In the genomic region with DNA sequence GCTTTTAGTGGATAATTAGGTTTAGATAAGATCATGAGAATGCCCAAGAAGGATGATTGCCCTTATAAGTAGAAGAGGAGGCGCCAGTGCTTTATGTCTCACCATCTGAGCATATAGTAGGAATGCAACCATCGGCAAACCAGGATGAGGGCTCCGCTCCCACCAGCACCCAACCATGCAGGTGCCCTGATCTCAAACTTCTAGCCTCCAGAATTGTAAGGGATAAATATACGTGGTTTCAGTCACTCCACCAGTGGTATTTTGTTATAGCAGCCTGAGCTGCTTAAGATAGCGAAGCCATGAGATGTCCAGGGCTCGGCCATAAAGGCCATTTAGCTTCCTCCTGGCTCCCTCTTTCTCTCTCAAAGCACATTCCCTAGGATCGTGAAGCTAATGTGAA, we compare ENCODE assay signal across 22 cellular contexts.
DNase-seq lines count a peak whose midpoint lies in the region; ATAC-seq and TF ChIP-seq lines count a peak whose summit lies in the region.
"Had no signal": no experiment of that assay in that cellular context is flagged by ENCODE, and none has a peak within 500 bp of the region (broad histone marks: within the 10 kb centered on the region; RNA-seq: fewer than 3 reads in every experiment).

No MANE protein-coding gene starts in this region.

- H3K4me3 Mint-ChIP-seq in glutamatergic neuron (ENCODE audit: unreplicated experiment) = no peak overlapping the region
- no peak overlapping the region for H3K4me3 Mint-ChIP-seq in natural killer cell
- H3K4me3 Mint-ChIP-seq: CD14-positive monocyte; CD4-positive, alpha-beta memory T cell; CD4-positive, CD25-positive, alpha-beta regulatory T cell; CD8-positive, alpha-beta memory T cell had no signal

- DNase-seq in glutamatergic neuron (no peak), trophoblast cell (peak; percentile 78 to 91), natural killer cell (no peak)
- no peak for DNase-seq in stimulated activated CD4-positive, alpha-beta T cell treated with anti-CD3 and anti-CD28 coated beads, Interleukin-4, amount 100 ng/mL, for 4 hours
- DNase-seq: 8988T; ACHN; CD4-positive, alpha-beta memory T cell; CD4-positive, CD25-positive, alpha-beta regulatory T cell; CD8-positive, alpha-beta memory T cell; COR-L47; DMS 273 treated with DMSO at 0.1 percent for 48 hours; DMS153; DMS53; DMS79; DND-41; EL; GDM1 had no signal

- no peak overlapping the region for H2BK120ac ChIP-seq in trophoblast cell (ENCODE audit: insufficient read depth, low read length, poor library complexity)

- H2BK12ac ChIP-seq in trophoblast cell (ENCODE audit: low read length) = no peak overlapping the region

- no peak overlapping the region for H4K12ac ChIP-seq in trophoblast cell (ENCODE audit: low read depth, low read length)

- no peaks in the 10 kb centered on the region for H3K4me1 ChIP-seq in trophoblast cell (ENCODE audit: control insufficient read depth in 1 of 2, insufficient read depth in 2 of 2, low read length in 2 of 2)
- H3K4me1 ChIP-seq: BLaER1 had no signal

- no peak overlapping the region for H4K91ac ChIP-seq in trophoblast cell (ENCODE audit: low read depth, low read length)

- no peaks in the 10 kb centered on the region for H3K79me1 ChIP-seq in trophoblast cell (ENCODE audit: low read length)

- no peaks in the 10 kb centered on the region for H3K9me3 Mint-ChIP-seq in glutamatergic neuron (ENCODE audit: unreplicated experiment)
- H3K9me3 Mint-ChIP-seq in natural killer cell = peaks cover 4 to 12% of the 10 kb centered on the region in 2 donors

- WGBS in trophoblast cell (ENCODE audit: extremely low coverage, insufficient coverage, insufficient read length) = no CpG with 5 or more reads among the region's 7 CpGs

- TF ChIP-seq CTCF in glutamatergic neuron (IDR thresholded peaks at IDR 0.05; ENCODE audit: partially characterized antibody, unreplicated experiment) = no peak
- no peak for TF ChIP-seq CTCF in natural killer cell (IDR thresholded peaks at IDR 0.05)

- H3K79me2 ChIP-seq in trophoblast cell (ENCODE audit: control insufficient read depth, insufficient read depth, low read length, poor library complexity) = no peaks in the 10 kb centered on the region

- no peak overlapping the region for H4K8ac ChIP-seq in trophoblast cell (ENCODE audit: low read depth, low read length)

- intact Hi-C loops in natural killer cell (cut with micrococcal nuclease) = no loop called here

- H3K36me3 ChIP-seq in trophoblast cell (ENCODE audit: control insufficient read depth in 1 of 2, insufficient read depth in 2 of 2, low read length in 2 of 2) = no peaks in the 10 kb centered on the region
- H3K36me3 ChIP-seq: BE2C, BLaER1 had no signal

- H3K4ac ChIP-seq in trophoblast cell (ENCODE audit: low read depth, low read length) = no peak overlapping the region

- no peak for ATAC-seq in natural killer cell
- no peak for ATAC-seq in HG02840 (IDR thresholded peaks at IDR 0.05; ENCODE audit: low FRiP score, unreplicated experiment)
- ATAC-seq: GM12878 had no signal

- no peak overlapping the region for H3K4me3 ChIP-seq in trophoblast cell (ENCODE audit: low read depth, low read length)
- H3K4me3 ChIP-seq: BLaER1, GM12878 had no signal

- no peak overlapping the region for H2BK5ac ChIP-seq in trophoblast cell (ENCODE audit: low read depth, low read length, poor library complexity)

- no peak overlapping the region for H3K27ac ChIP-seq in trophoblast cell (ENCODE audit: low read depth, low read length)
- H3K27ac ChIP-seq: BLaER1 had no signal

- H3K27ac Mint-ChIP-seq in glutamatergic neuron (ENCODE audit: unreplicated experiment) (peak overlapping the region; percentile 39), natural killer cell (no peak overlapping the region)
- H3K27ac Mint-ChIP-seq: CD4-positive, CD25-positive, alpha-beta regulatory T cell had no signal

- no peak overlapping the region for H3K14ac ChIP-seq in trophoblast cell (ENCODE audit: low read length)

- H3K23ac ChIP-seq in trophoblast cell (ENCODE audit: low read length) = no peak overlapping the region

- H3K18ac ChIP-seq in trophoblast cell (ENCODE audit: low read length) = no peak overlapping the region

- no peaks in the 10 kb centered on the region for H3K36me3 Mint-ChIP-seq in glutamatergic neuron (ENCODE audit: unreplicated experiment)
- H3K36me3 Mint-ChIP-seq in natural killer cell = no peaks in the 10 kb centered on the region
- H3K36me3 Mint-ChIP-seq: CD14-positive monocyte; CD4-positive, alpha-beta memory T cell; CD4-positive, CD25-positive, alpha-beta regulatory T cell; CD8-positive, alpha-beta memory T cell had no signal

- no peak overlapping the region for H2AK5ac ChIP-seq in trophoblast cell (ENCODE audit: low read length)

- H3K27me3 Mint-ChIP-seq in glutamatergic neuron (ENCODE audit: unreplicated experiment) (no peaks in the 10 kb centered on the region), natural killer cell (ENCODE audit: low read depth in 2 of 2) (no peaks in the 10 kb centered on the region)
- H3K27me3 Mint-ChIP-seq: CD4-positive, alpha-beta memory T cell; CD4-positive, CD25-positive, alpha-beta regulatory T cell; CD8-positive, alpha-beta memory T cell had no signal

- H3K9me3 ChIP-seq in trophoblast cell (ENCODE audit: insufficient read depth, low read depth, low read length) = no peaks in the 10 kb centered on the region
- H3K9me3 ChIP-seq: BE2C, BLaER1 had no signal

- no peak overlapping the region for H3K9ac ChIP-seq in trophoblast cell (ENCODE audit: low read length)
- H3K9ac ChIP-seq: BLaER1 had no signal

- H2AFZ ChIP-seq in trophoblast cell (ENCODE audit: insufficient read depth, low read length, poor library complexity) = no peak overlapping the region

- H3K4me1 Mint-ChIP-seq in glutamatergic neuron (ENCODE audit: low read depth, unreplicated experiment) (peaks cover 9% of the 10 kb centered on the region), natural killer cell (no peaks in the 10 kb centered on the region)
- H3K4me1 Mint-ChIP-seq: CD14-positive monocyte; CD4-positive, alpha-beta memory T cell; CD4-positive, CD25-positive, alpha-beta regulatory T cell; CD8-positive, alpha-beta memory T cell had no signal

- H3K27me3 ChIP-seq in trophoblast cell (ENCODE audit: insufficient read depth, low read length) = no peaks in the 10 kb centered on the region
- H3K27me3 ChIP-seq: BE2C, BLaER1 had no signal

- no peak overlapping the region for H3K4me2 ChIP-seq in trophoblast cell (ENCODE audit: low read length)
- H3K4me2 ChIP-seq: BLaER1 had no signal

Comparison
In these comparisons a context has a peak if more than half of its experiments do, and no peak if none do; other contexts are left out.
1. DNase-seq: peak in trophoblast cell (2 of 2); none in glutamatergic neuron (single experiment), stimulated activated CD4-positive, alpha-beta T cell treated with anti-CD3 and anti-CD28 coated beads, Interleukin-4, amount 100 ng/mL, for 4 hours (0 of 2) and natural killer cell (single experiment).